Comparison of ENCODE assay signal across 11 cellular contexts in the genomic region with DNA sequence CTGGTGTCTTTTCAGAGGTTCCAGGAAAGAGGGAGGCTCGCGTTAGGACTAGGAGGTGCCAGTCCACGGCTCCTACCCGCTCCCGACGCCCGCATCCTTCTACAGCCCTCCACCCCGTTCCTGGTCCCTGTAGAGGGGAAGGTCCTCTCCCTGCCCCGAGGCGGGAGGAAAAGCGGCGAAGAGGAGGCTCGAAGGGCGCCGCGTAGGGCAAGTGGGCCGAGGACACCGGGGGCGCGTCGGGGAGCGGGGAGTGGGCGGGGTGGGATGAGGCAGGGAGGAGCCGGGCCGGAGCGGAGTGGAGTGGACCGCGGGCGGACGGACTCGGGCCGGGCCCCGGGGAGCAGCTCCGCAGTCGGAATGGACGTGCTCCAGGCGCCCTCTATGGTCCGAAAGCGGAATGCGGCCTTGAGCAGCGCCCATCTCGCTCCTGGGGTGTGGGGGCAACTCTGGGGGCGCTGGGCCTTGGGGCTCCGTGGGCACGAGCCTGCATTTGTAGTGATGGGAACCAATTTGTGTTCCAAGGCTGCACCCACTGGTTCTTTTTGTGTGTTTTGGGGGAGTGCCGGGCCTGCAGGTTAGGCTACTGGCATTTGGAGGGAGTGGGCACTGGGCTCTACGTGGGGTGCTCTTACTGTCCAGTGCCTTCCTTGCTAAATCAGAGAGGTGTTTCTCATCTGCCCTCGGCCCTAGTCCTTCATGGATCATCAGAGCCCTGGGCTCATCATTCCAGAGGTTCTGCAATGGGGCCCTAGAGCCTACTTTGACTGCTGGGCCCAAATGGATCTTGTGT. TPM values are rescaled to one million over a fixed set of nuclear protein-coding genes. Genes with fewer than 3 reads are reported as not detected.
A peak's percentile ranks its signal among the peaks of the same experiment; 100 is the strongest.
DNase-seq lines count a peak whose midpoint lies in the region; ATAC-seq and TF ChIP-seq lines count a peak whose summit lies in the region.
"Had no signal": no experiment of that assay in that cellular context is flagged by ENCODE, and none has a peak within 500 bp of the region (broad histone marks: within the 10 kb centered on the region; RNA-seq: fewer than 3 reads in every experiment).

No MANE protein-coding gene starts in this region.

- H3K4me3 Mint-ChIP-seq in WTC11 = peak overlapping the region; percentile 69
- H3K4me3 Mint-ChIP-seq in activated CD4-positive, alpha-beta memory T cell treated with anti-CD3 and anti-CD28 coated beads, Interleukin-2, amount 10 ng/mL, durations not matched to agents 7 days and 5 days = no peak overlapping the region
- H3K4me3 Mint-ChIP-seq: activated T-cell treated with anti-CD3 and anti-CD28 coated beads, Interleukin-2, amount 50 U/mL, for 24 hours had no signal

- ATAC-seq in DND-41 (ENCODE audit: insufficient read depth, low read depth) (no peak), WTC11 (peak; percentile 31), left cardiac atrium (peak; percentile 77 to 89), GM19397 (IDR thresholded peaks at IDR 0.05; ENCODE audit: unreplicated experiment) (no peak)

- no peak overlapping the region for H3K4me2 ChIP-seq in DND-41 (ENCODE audit: insufficient read depth, low read length)

- H3K36me3 ChIP-seq in DND-41 (ENCODE audit: insufficient read depth, low read length) = no peaks in the 10 kb centered on the region
- H3K36me3 ChIP-seq: HAP-1 had no signal

- peaks cover 32% of the 10 kb centered on the region for H3K4me1 Mint-ChIP-seq in WTC11
- no peaks in the 10 kb centered on the region for H3K4me1 Mint-ChIP-seq in activated CD4-positive, alpha-beta memory T cell treated with anti-CD3 and anti-CD28 coated beads, Interleukin-2, amount 10 ng/mL, durations not matched to agents 7 days and 5 days

- H3K27me3 ChIP-seq in DND-41 (ENCODE audit: insufficient read depth, low read length, poor library complexity) = no peaks in the 10 kb centered on the region

- intact Hi-C loops in left cardiac atrium (cut with DNase I) = no loop called here
- intact Hi-C loops in posterior vena cava (cut with DNase I) = no loop called here

- no peaks in the 10 kb centered on the region for H3K9me3 Mint-ChIP-seq in WTC11
- peaks cover 3% of the 10 kb centered on the region for H3K9me3 Mint-ChIP-seq in activated CD4-positive, alpha-beta memory T cell treated with anti-CD3 and anti-CD28 coated beads, Interleukin-2, amount 10 ng/mL, durations not matched to agents 7 days and 5 days
- H3K9me3 Mint-ChIP-seq: activated T-cell treated with anti-CD3 and anti-CD28 coated beads, Interleukin-2, amount 50 U/mL, for 24 hours had no signal

- TF ChIP-seq CTCF in DND-41 (IDR thresholded peaks at IDR 0.05; ENCODE audit: borderline replicate concordance, extremely low read depth, low read length, poor library complexity, severe bottlenecking) (peak; percentile 12), WTC11 (IDR thresholded peaks at IDR 0.05) (peak; percentile 78)

- CTCF ChIA-PET in WTC11 (lab: Charles Lee) = interaction anchor here (0.7 to 2.4 kb wide), 7 partner anchors 11 to 483 kb away, joined by 3 to 25 read pairs (median 4); no protein-coding TSS in a partner anchor
- CTCF ChIA-PET in activated CD4-positive, alpha-beta memory T cell treated with anti-CD3 and anti-CD28 coated beads, Interleukin-2, amount 10 ng/mL, durations not matched to agents 7 days and 5 days (lab: Charles Lee) = no interaction called here

- peaks cover 7% of the 10 kb centered on the region for H3K9me3 ChIP-seq in DND-41 (ENCODE audit: insufficient read depth, low read length, severe bottlenecking)
- H3K9me3 ChIP-seq: HAP-1 had no signal

- H2AFZ ChIP-seq in DND-41 (ENCODE audit: low read depth, low read length) = no peak overlapping the region

- peaks cover 99% of the 10 kb centered on the region for H3K27me3 Mint-ChIP-seq in WTC11 (ENCODE audit: low read depth)
- peaks cover 50% of the 10 kb centered on the region for H3K27me3 Mint-ChIP-seq in activated CD4-positive, alpha-beta memory T cell treated with anti-CD3 and anti-CD28 coated beads, Interleukin-2, amount 10 ng/mL, durations not matched to agents 7 days and 5 days

- no peak overlapping the region for H3K27ac ChIP-seq in DND-41 (ENCODE audit: low read length)

- DNase-seq in DND-41 (no peak), WTC11 (ENCODE audit: low spot score) (peak; percentile 77), left cardiac atrium (peak; percentile 44), posterior vena cava (ENCODE audit: low spot score) (peak; percentile 78), NCI-H1694 (lab: John Stamatoyannopoulos, UW) (no peak)
- DNase-seq in activated CD4-positive, alpha-beta memory T cell treated with anti-CD3 and anti-CD28 coated beads, Interleukin-2, amount 10 ng/mL, durations not matched to agents 7 days and 5 days = no peak
- no peak for DNase-seq in stimulated activated naive CD4-positive, alpha-beta T cell (lab: John Stamatoyannopoulos, UW)
- DNase-seq: activated T-cell treated with anti-CD3 and anti-CD28 coated beads, Interleukin-2, amount 50 U/mL, for 24 hours; stimulated activated CD4-positive, alpha-beta T cell treated with anti-CD3 and anti-CD28 coated beads, Interleukin-12 subunit alpha, Interleukin-12 subunit beta, amount 100 ng/mL, for 4 hours had no signal

- POLR2A ChIA-PET in WTC11 (lab: Charles Lee) = no interaction called here
- POLR2A ChIA-PET in activated CD4-positive, alpha-beta memory T cell treated with anti-CD3 and anti-CD28 coated beads, Interleukin-2, amount 10 ng/mL, durations not matched to agents 7 days and 5 days (lab: Charles Lee) = no interaction called here

- no peak overlapping the region for H3K4me3 ChIP-seq in DND-41 (ENCODE audit: low read depth in 1 of 2, low read length in 2 of 2)
- H3K4me3 ChIP-seq: HAP-1 had no signal

- H3K79me2 ChIP-seq in DND-41 (ENCODE audit: insufficient read depth, low read length) = no peaks in the 10 kb centered on the region

- no peaks in the 10 kb centered on the region for H3K4me1 ChIP-seq in DND-41 (ENCODE audit: insufficient read depth, low read length)
- H3K4me1 ChIP-seq: HAP-1 had no signal

- no peaks in the 10 kb centered on the region for H4K20me1 ChIP-seq in DND-41 (ENCODE audit: insufficient read depth, low read length)

- H3K27ac Mint-ChIP-seq in WTC11 = no peak overlapping the region
- H3K27ac Mint-ChIP-seq in activated CD4-positive, alpha-beta memory T cell treated with anti-CD3 and anti-CD28 coated beads, Interleukin-2, amount 10 ng/mL, durations not matched to agents 7 days and 5 days = no peak overlapping the region

- H3K9ac ChIP-seq in DND-41 (ENCODE audit: low read depth, low read length) = no peak overlapping the region

- no peaks in the 10 kb centered on the region; the same call in 1 of the 2 replicates for H3K36me3 Mint-ChIP-seq in WTC11
- peaks cover 12% of the 10 kb centered on the region for H3K36me3 Mint-ChIP-seq in activated CD4-positive, alpha-beta memory T cell treated with anti-CD3 and anti-CD28 coated beads, Interleukin-2, amount 10 ng/mL, durations not matched to agents 7 days and 5 days (ENCODE audit: low read depth)

TF ChIP-seq in WTC11, 78 proteins besides CTCF, POLR2A, EP300 and RAD21 (continues in another document):
- TF ChIP-seq, protein P1, sequence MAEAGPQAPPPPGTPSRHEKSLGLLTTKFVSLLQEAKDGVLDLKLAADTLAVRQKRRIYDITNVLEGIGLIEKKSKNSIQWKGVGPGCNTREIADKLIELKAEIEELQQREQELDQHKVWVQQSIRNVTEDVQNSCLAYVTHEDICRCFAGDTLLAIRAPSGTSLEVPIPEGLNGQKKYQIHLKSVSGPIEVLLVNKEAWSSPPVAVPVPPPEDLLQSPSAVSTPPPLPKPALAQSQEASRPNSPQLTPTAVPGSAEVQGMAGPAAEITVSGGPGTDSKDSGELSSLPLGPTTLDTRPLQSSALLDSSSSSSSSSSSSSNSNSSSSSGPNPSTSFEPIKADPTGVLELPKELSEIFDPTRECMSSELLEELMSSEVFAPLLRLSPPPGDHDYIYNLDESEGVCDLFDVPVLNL (CRISPR knock-in tag; IDR thresholded peaks at IDR 0.05; ENCODE audit: borderline replicate concordance, low read depth) = no peak
- TF ChIP-seq NR1H2 (CRISPR knock-in tag; IDR thresholded peaks at IDR 0.05) (no peak), MXD4 (CRISPR knock-in tag; IDR thresholded peaks at IDR 0.05; ENCODE audit: borderline replicate concordance) (no peak), IRF2 (CRISPR knock-in tag; IDR thresholded peaks at IDR 0.05; ENCODE audit: borderline replicate concordance, low read depth) (no peak), ZNF423 (CRISPR knock-in tag; IDR thresholded peaks at IDR 0.05) (no peak), CREM (CRISPR knock-in tag; IDR thresholded peaks at IDR 0.05) (no peak), ETV6 (CRISPR knock-in tag; IDR thresholded peaks at IDR 0.05) (no peak)
- TF ChIP-seq, protein P2, sequence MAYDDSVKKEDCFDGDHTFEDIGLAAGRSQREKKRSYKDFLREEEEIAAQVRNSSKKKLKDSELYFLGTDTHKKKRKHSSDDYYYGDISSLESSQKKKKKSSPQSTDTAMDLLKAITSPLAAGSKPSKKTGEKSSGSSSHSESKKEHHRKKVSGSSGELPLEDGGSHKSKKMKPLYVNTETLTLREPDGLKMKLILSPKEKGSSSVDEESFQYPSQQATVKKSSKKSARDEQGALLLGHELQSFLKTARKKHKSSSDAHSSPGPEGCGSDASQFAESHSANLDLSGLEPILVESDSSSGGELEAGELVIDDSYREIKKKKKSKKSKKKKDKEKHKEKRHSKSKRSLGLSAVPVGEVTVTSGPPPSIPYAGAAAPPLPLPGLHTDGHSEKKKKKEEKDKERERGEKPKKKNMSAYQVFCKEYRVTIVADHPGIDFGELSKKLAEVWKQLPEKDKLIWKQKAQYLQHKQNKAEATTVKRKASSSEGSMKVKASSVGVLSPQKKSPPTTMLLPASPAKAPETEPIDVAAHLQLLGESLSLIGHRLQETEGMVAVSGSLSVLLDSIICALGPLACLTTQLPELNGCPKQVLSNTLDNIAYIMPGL (CRISPR knock-in tag; IDR thresholded peaks at IDR 0.05) = no peak
- TF ChIP-seq, protein P3, sequence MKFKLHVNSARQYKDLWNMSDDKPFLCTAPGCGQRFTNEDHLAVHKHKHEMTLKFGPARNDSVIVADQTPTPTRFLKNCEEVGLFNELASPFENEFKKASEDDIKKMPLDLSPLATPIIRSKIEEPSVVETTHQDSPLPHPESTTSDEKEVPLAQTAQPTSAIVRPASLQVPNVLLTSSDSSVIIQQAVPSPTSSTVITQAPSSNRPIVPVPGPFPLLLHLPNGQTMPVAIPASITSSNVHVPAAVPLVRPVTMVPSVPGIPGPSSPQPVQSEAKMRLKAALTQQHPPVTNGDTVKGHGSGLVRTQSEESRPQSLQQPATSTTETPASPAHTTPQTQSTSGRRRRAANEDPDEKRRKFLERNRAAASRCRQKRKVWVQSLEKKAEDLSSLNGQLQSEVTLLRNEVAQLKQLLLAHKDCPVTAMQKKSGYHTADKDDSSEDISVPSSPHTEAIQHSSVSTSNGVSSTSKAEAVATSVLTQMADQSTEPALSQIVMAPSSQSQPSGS (CRISPR knock-in tag; IDR thresholded peaks at IDR 0.05; ENCODE audit: borderline replicate concordance, low read depth) = no peak

RNA-seq across cellular contexts. Expression of a gene that starts 7.3 kb away (rescaled TPM):
- total RNA-seq in WTC11 (2021) (14.1 to 21.0 TPM (median 14.8 TPM) in 3 replicates), left cardiac atrium (not detected), posterior vena cava (under 1 TPM in 1 of 2 donors, not detected in 1; 0.14 TPM)
- total RNA-seq in activated CD4-positive, alpha-beta memory T cell treated with anti-CD3 and anti-CD28 coated beads, Interleukin-2, amount 10 ng/mL, durations not matched to agents 7 days and 5 days = not detected

Comparison
In these comparisons a context has a peak if more than half of its experiments do, and no peak if none do; other contexts are left out.
1. ATAC-seq: peak in WTC11 (single experiment) and left cardiac atrium (2 of 2); none in DND-41 (single experiment) and GM19397 (single experiment).
2. DNase-seq: peak in WTC11 (single experiment), left cardiac atrium (single experiment) and posterior vena cava (single experiment); none in DND-41 (single experiment), NCI-H1694 (single experiment), activated CD4-positive, alpha-beta memory T cell treated with anti-CD3 and anti-CD28 coated beads, Interleukin-2, amount 10 ng/mL, durations not matched to agents 7 days and 5 days (single experiment) and stimulated activated naive CD4-positive, alpha-beta T cell (0 of 6).
3. RNA of a gene that starts 7.3 kb away (total RNA-seq): 14.1 to 21.0 TPM in WTC11; 0.14 TPM in posterior vena cava, not detected in left cardiac atrium and not detected in activated CD4-positive, alpha-beta memory T cell treated with anti-CD3 and anti-CD28 coated beads, Interleukin-2, amount 10 ng/mL, durations not matched to agents 7 days and 5 days; every median in the first group is over 10 times any median in the second.